8 cellular contexts compared by ENCODE assay signal in genomic region chr22:50399751-50400331, GRCh38. TPM values are rescaled to one million over a fixed set of nuclear protein-coding genes. Genes with fewer than 3 reads are reported as not detected.
DNase-seq lines count a peak whose midpoint lies in the region; FAIRE-seq and TF ChIP-seq lines count a peak whose summit lies in the region.

No MANE protein-coding gene starts in this region.

- H3K4me1 ChIP-seq in suprapubic skin, result peaks cover 26% of the 10 kb centered on the region

- no peak for TF ChIP-seq EP300 in suprapubic skin (IDR thresholded peaks at IDR 0.05)

- H3K4me3 ChIP-seq in cardiac fibroblast (replicated peaks in 1 of 2; ENCODE audit: low read depth in 2 of 2, low read length in 2 of 2) (no peak overlapping the region), suprapubic skin (no peak overlapping the region)

- no peak for TF ChIP-seq POLR2A in GM12891 (IDR thresholded peaks at IDR 0.05; ENCODE audit: low read depth, low read length)
- no peak for TF ChIP-seq POLR2A in suprapubic skin (IDR thresholded peaks at IDR 0.05)

- peak overlapping the region; percentile 84 for H3K27ac ChIP-seq in layer of hippocampus (ENCODE audit: low read depth, low read length)
- H3K27ac ChIP-seq in suprapubic skin, result peak overlapping the region; percentile 46

- FAIRE-seq in GM12891 (lab: Jason Lieb, UNC) (peak; percentile 78), RCC 7860 (lab: Jason Lieb, UNC) (no peak)

- DNase-seq in AG08396 (ENCODE audit: low spot score), result peak; percentile 62
- no peak for DNase-seq in GM12891 (ENCODE audit: insufficient read length, low spot score)
- DNase-seq in SHP77 (lab: John Stamatoyannopoulos, UW), result peak; percentile 21 to 55
- peak; percentile 14 to 22 for DNase-seq in cardiac fibroblast (ENCODE audit: low read depth in 2 of 2)
- DNase-seq in suprapubic skin (ENCODE audit: low spot score in 2 of 2), result no peak
- no peak for DNase-seq in NCI-H146 (lab: John Stamatoyannopoulos, UW)
- DNase-seq in RCC 7860 (ENCODE audit: low spot score), result no peak

- H3K27me3 ChIP-seq in layer of hippocampus (ENCODE audit: control insufficient read depth, insufficient read depth, low read length), result no peaks in the 10 kb centered on the region
- H3K27me3 ChIP-seq in suprapubic skin, result no peaks in the 10 kb centered on the region

- H3K36me3 ChIP-seq in suprapubic skin, result peaks cover 19% of the 10 kb centered on the region

- WGBS in suprapubic skin, result 66% methylated on average over 6 of the region's 8 CpGs

- TF ChIP-seq CTCF in cardiac fibroblast (IDR thresholded peaks at IDR 0.05; ENCODE audit: low read depth, low read length) (peak; percentile 61), suprapubic skin (IDR thresholded peaks at IDR 0.05) (peak in 1 of 2 donors; percentile 28)

- H3K9me3 ChIP-seq in suprapubic skin, result no peaks in the 10 kb centered on the region

TF ChIP-seq in GM12891, 5 proteins besides CTCF, POLR2A, EP300 and RAD21:
- TF ChIP-seq POU2F2 (IDR thresholded peaks at IDR 0.05; ENCODE audit: low read depth, low read length) (no peak), PAX5 (IDR thresholded peaks at IDR 0.05; ENCODE audit: insufficient read depth, low read length, severe bottlenecking) (no peak), TAF1 (IDR thresholded peaks at IDR 0.05; ENCODE audit: low read depth, low read length) (no peak), POLR2AphosphoS5 (IDR thresholded peaks at IDR 0.05; ENCODE audit: low read depth, low read length) (no peak), SPI1 (IDR thresholded peaks at IDR 0.05; ENCODE audit: low read depth, low read length) (no peak)

RNA-seq across cellular contexts. Expression of gene PPP6R2, which starts 56.7 kb away (rescaled TPM):
- polyA plus RNA-seq in GM12891 (2012; ENCODE audit: low read depth, missing spikeins), result 22.9 TPM
- 10 to 100 TPM; 46.7 to 70.3 (median 64.6) TPM for total RNA-seq in suprapubic skin

Comparison
In these comparisons a context has a peak if more than half of its experiments do, and no peak if none do; other contexts are left out.
1. DNase-seq: peak in AG08396 (single experiment), SHP77 (2 of 2) and cardiac fibroblast (2 of 2); none in GM12891 (single experiment), suprapubic skin (0 of 2), NCI-H146 (single experiment) and RCC 7860 (single experiment).